Comparison of ENCODE assay signal across 1 cellular context in genomic region chr17:48047741-48048320, GRCh38.
TF ChIP-seq lines count a peak whose summit lies in the region.

No MANE protein-coding gene starts in this region.

TF ChIP-seq in SK-N-SH, 30 proteins besides CTCF, POLR2A, EP300 and RAD21 (continued from another document):
- 0 out of 2 replicates have a peak, but pooled peaks have one; percentile 13 for TF ChIP-seq SIN3A (IDR thresholded peaks at IDR 0.05; ENCODE audit: borderline replicate concordance, low read depth, low read length)
- TF ChIP-seq, protein P1, sequence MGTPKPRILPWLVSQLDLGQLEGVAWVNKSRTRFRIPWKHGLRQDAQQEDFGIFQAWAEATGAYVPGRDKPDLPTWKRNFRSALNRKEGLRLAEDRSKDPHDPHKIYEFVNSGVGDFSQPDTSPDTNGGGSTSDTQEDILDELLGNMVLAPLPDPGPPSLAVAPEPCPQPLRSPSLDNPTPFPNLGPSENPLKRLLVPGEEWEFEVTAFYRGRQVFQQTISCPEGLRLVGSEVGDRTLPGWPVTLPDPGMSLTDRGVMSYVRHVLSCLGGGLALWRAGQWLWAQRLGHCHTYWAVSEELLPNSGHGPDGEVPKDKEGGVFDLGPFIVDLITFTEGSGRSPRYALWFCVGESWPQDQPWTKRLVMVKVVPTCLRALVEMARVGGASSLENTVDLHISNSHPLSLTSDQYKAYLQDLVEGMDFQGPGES (IDR thresholded peaks at IDR 0.05; ENCODE audit: low read depth, low read length) = peak; percentile 95
- TF ChIP-seq, protein P2, sequence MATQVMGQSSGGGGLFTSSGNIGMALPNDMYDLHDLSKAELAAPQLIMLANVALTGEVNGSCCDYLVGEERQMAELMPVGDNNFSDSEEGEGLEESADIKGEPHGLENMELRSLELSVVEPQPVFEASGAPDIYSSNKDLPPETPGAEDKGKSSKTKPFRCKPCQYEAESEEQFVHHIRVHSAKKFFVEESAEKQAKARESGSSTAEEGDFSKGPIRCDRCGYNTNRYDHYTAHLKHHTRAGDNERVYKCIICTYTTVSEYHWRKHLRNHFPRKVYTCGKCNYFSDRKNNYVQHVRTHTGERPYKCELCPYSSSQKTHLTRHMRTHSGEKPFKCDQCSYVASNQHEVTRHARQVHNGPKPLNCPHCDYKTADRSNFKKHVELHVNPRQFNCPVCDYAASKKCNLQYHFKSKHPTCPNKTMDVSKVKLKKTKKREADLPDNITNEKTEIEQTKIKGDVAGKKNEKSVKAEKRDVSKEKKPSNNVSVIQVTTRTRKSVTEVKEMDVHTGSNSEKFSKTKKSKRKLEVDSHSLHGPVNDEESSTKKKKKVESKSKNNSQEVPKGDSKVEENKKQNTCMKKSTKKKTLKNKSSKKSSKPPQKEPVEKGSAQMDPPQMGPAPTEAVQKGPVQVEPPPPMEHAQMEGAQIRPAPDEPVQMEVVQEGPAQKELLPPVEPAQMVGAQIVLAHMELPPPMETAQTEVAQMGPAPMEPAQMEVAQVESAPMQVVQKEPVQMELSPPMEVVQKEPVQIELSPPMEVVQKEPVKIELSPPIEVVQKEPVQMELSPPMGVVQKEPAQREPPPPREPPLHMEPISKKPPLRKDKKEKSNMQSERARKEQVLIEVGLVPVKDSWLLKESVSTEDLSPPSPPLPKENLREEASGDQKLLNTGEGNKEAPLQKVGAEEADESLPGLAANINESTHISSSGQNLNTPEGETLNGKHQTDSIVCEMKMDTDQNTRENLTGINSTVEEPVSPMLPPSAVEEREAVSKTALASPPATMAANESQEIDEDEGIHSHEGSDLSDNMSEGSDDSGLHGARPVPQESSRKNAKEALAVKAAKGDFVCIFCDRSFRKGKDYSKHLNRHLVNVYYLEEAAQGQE (IDR thresholded peaks at IDR 0.05; ENCODE audit: low read depth, low read length) = no peak
- no peak for TF ChIP-seq NRF1 (IDR thresholded peaks at IDR 0.05; ENCODE audit: low read depth, low read length)
- peak; percentile 53; the same call in 1 of the 2 replicates for TF ChIP-seq TCF12 (IDR thresholded peaks at IDR 0.05)
- TF ChIP-seq, protein P3, sequence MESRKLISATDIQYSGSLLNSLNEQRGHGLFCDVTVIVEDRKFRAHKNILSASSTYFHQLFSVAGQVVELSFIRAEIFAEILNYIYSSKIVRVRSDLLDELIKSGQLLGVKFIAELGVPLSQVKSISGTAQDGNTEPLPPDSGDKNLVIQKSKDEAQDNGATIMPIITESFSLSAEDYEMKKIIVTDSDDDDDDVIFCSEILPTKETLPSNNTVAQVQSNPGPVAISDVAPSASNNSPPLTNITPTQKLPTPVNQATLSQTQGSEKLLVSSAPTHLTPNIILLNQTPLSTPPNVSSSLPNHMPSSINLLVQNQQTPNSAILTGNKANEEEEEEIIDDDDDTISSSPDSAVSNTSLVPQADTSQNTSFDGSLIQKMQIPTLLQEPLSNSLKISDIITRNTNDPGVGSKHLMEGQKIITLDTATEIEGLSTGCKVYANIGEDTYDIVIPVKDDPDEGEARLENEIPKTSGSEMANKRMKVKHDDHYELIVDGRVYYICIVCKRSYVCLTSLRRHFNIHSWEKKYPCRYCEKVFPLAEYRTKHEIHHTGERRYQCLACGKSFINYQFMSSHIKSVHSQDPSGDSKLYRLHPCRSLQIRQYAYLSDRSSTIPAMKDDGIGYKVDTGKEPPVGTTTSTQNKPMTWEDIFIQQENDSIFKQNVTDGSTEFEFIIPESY (IDR thresholded peaks at IDR 0.05; ENCODE audit: borderline replicate concordance, low read depth) = peak; percentile 63
- TF ChIP-seq GATA2 (CRISPR knock-in tag; IDR thresholded peaks at IDR 0.05) = no peak
- TF ChIP-seq FOXJ3 (CRISPR knock-in tag; IDR thresholded peaks at IDR 0.05) = peak; percentile 79; the same call in 1 of the 2 replicates
- no peak for TF ChIP-seq FOXM1 (IDR thresholded peaks at IDR 0.05; ENCODE audit: low read depth)
- peak; percentile 100 for TF ChIP-seq MAX (IDR thresholded peaks at IDR 0.05; ENCODE audit: low read depth)
TF ChIP-seq in SK-N-SH: peak in this region for 18.
